In genomic region chr1:10735603-10736305, GRCh38 we compare ENCODE assay signal across 21 cellular contexts.
DNase-seq lines count a peak whose midpoint lies in the region; ATAC-seq and TF ChIP-seq lines count a peak whose summit lies in the region.
"Had no signal": no experiment of that assay in that cellular context is flagged by ENCODE, and none has a peak within 500 bp of the region (broad histone marks: within the 10 kb centered on the region; RNA-seq: fewer than 3 reads in every experiment).

No MANE protein-coding gene starts in this region.

- TF ChIP-seq CTCF in GM20000 (IDR thresholded peaks at IDR 0.05; ENCODE audit: extremely low read depth, missing control alignments) (no peak), VCaP (conservative IDR thresholded peaks at IDR 0.05) (no peak), mucosa of descending colon (IDR thresholded peaks at IDR 0.05) (no peak), esophagus squamous epithelium (IDR thresholded peaks at IDR 0.05) (no peak)

- H2AFZ ChIP-seq in neuron (ENCODE audit: low read depth, low read length), result no peak overlapping the region

- H3K9me3 Mint-ChIP-seq in activated T-helper 1 cell treated with anti-CD3 and anti-CD28 coated beads, Interleukin-12 subunit alpha, Interleukin-12 subunit beta, Interleukin-2, Interleukin-4 antibody, amounts not matched to agents 30 ng/mL and 10 ng/mL and 1 ng/mL, durations not matched to agents 14 hours and 24 hours and 36 hours, result no peaks in the 10 kb centered on the region
- H3K9me3 Mint-ChIP-seq: CD4-positive, CD25-positive, alpha-beta regulatory T cell; central memory CD8-positive, alpha-beta T cell; mesothelial cell of epicardium had no signal

- peak; percentile 32 for DNase-seq in GM20000 (ENCODE audit: low spot score)
- DNase-seq in left cardiac atrium, result no peak
- DNase-seq in dermis blood vessel endothelial cell, result no peak
- DNase-seq in activated T-helper 1 cell treated with anti-CD3 and anti-CD28 coated beads, Interleukin-12 subunit alpha, Interleukin-12 subunit beta, Interleukin-2, Interleukin-4 antibody, amounts not matched to agents 30 ng/mL and 10 ng/mL and 1 ng/mL, durations not matched to agents 14 hours and 24 hours and 36 hours (ENCODE audit: low spot score), result no peak
- no peak for DNase-seq in mucosa of descending colon
- DNase-seq in esophagus squamous epithelium (lab: John Stamatoyannopoulos, UW), result no peak
- DNase-seq: activated CD4-positive, CD25-positive, alpha-beta regulatory T cell treated with anti-CD3 and anti-CD28 coated beads, Interleukin-2, amount 50 U/mL, for 72 hours; activated CD8-positive, alpha-beta T cell treated with anti-CD3 and anti-CD28 coated beads, Interleukin-2, amount 10 ng/mL, durations not matched to agents 7 days and 5 days; CD4-positive, CD25-positive, alpha-beta regulatory T cell; GF-D8; IMR-90; left colon; OCI-M1; stimulated activated CD4-positive, alpha-beta T cell treated with anti-CD3 and anti-CD28 coated beads, Interleukin-2, amount 100 ng/mL, for 48 hours; stimulated activated naive B cell treated with anti-CD40 and anti-IgM and Interleukin-4, amounts not matched to agents 10 μg/mL and 1 μg/mL and 100 μg/mL, for 72 hours had no signal

- H3K27ac ChIP-seq in VCaP (peak overlapping the region; percentile 87), esophagus squamous epithelium (no peak overlapping the region)

- ATAC-seq in left cardiac atrium, result peak; percentile 27 to 39
- no peak for ATAC-seq in mucosa of descending colon
- ATAC-seq: activated CD8-positive, alpha-beta T cell treated with anti-CD3 and anti-CD28 coated beads, Interleukin-2, amount 10 ng/mL, durations not matched to agents 7 days and 5 days; stimulated activated naive B cell treated with anti-CD40 and anti-IgM and Interleukin-4, amounts not matched to agents 10 μg/mL and 1 μg/mL and 100 μg/mL, for 72 hours had no signal

- H3K27ac Mint-ChIP-seq in activated T-helper 1 cell treated with anti-CD3 and anti-CD28 coated beads, Interleukin-12 subunit alpha, Interleukin-12 subunit beta, Interleukin-2, Interleukin-4 antibody, amounts not matched to agents 30 ng/mL and 10 ng/mL and 1 ng/mL, durations not matched to agents 14 hours and 24 hours and 36 hours, result no peak overlapping the region
- H3K27ac Mint-ChIP-seq: activated CD8-positive, alpha-beta T cell treated with anti-CD3 and anti-CD28 coated beads, Interleukin-2, amount 10 ng/mL, durations not matched to agents 7 days and 5 days; CD4-positive, CD25-positive, alpha-beta regulatory T cell; mesothelial cell of epicardium; stimulated activated naive B cell treated with anti-CD40 and anti-IgM and Interleukin-4, amounts not matched to agents 10 μg/mL and 1 μg/mL and 100 μg/mL, for 72 hours had no signal

- H3K27me3 Mint-ChIP-seq in activated T-helper 1 cell treated with anti-CD3 and anti-CD28 coated beads, Interleukin-12 subunit alpha, Interleukin-12 subunit beta, Interleukin-2, Interleukin-4 antibody, amounts not matched to agents 30 ng/mL and 10 ng/mL and 1 ng/mL, durations not matched to agents 14 hours and 24 hours and 36 hours (ENCODE audit: insufficient read depth), result peaks cover 13% of the 10 kb centered on the region

- WGBS in esophagus squamous epithelium, 2 donors, result 88 to 100% methylated on average over 1 to 4 of the region's 10 CpGs

- no peaks in the 10 kb centered on the region for H3K36me3 Mint-ChIP-seq in activated T-helper 1 cell treated with anti-CD3 and anti-CD28 coated beads, Interleukin-12 subunit alpha, Interleukin-12 subunit beta, Interleukin-2, Interleukin-4 antibody, amounts not matched to agents 30 ng/mL and 10 ng/mL and 1 ng/mL, durations not matched to agents 14 hours and 24 hours and 36 hours (ENCODE audit: low read depth)
- H3K36me3 Mint-ChIP-seq: CD4-positive, CD25-positive, alpha-beta regulatory T cell had no signal

- peaks cover 39% of the 10 kb centered on the region for H3K4me1 ChIP-seq in neuron (ENCODE audit: insufficient read depth, low read length)
- H3K4me1 ChIP-seq in mucosa of descending colon (ENCODE audit: low read depth), result peaks cover 35% of the 10 kb centered on the region
- H3K4me1 ChIP-seq in esophagus squamous epithelium, result peaks cover 17 to 51% (median 25%) of the 10 kb centered on the region in 3 donors

- intact Hi-C loops in left cardiac atrium (cut with DNase I), result loop anchor here in 1 of 2 donors (10.0 kb wide), 1 partner anchor 59 kb away; the partner anchor contains the start of gene CASZ1
- intact Hi-C loops in activated T-helper 1 cell treated with anti-CD3 and anti-CD28 coated beads, Interleukin-12 subunit alpha, Interleukin-12 subunit beta, Interleukin-2, Interleukin-4 antibody, amounts not matched to agents 30 ng/mL and 10 ng/mL and 1 ng/mL, durations not matched to agents 14 hours and 24 hours and 36 hours (cut with micrococcal nuclease), result no loop called here
- intact Hi-C loops in mucosa of descending colon (cut with DNase I, micrococcal nuclease), result no loop called here
- intact Hi-C loops in esophagus squamous epithelium (cut with DNase I), result no loop called here

- no peaks in the 10 kb centered on the region for H3K9me3 ChIP-seq in neuron (ENCODE audit: low read length)
- no peaks in the 10 kb centered on the region for H3K9me3 ChIP-seq in mucosa of descending colon
- no peaks in the 10 kb centered on the region for H3K9me3 ChIP-seq in esophagus squamous epithelium
- H3K9me3 ChIP-seq: HAP-1 had no signal

- no peak for TF ChIP-seq POLR2A in esophagus squamous epithelium (IDR thresholded peaks at IDR 0.05)

- H3K27me3 ChIP-seq in neuron (ENCODE audit: insufficient read depth, low read length), result no peaks in the 10 kb centered on the region
- H3K27me3 ChIP-seq in esophagus squamous epithelium, result no peaks in the 10 kb centered on the region

- no peaks in the 10 kb centered on the region for H3K36me3 ChIP-seq in neuron (ENCODE audit: insufficient read depth, low read length)
- H3K36me3 ChIP-seq in mucosa of descending colon (ENCODE audit: low read depth), result no peaks in the 10 kb centered on the region
- peaks cover 0 to 7% (median 0%) of the 10 kb centered on the region in 3 donors for H3K36me3 ChIP-seq in esophagus squamous epithelium
- H3K36me3 ChIP-seq: HAP-1 had no signal

- no peak overlapping the region for H3K4me3 Mint-ChIP-seq in activated T-helper 1 cell treated with anti-CD3 and anti-CD28 coated beads, Interleukin-12 subunit alpha, Interleukin-12 subunit beta, Interleukin-2, Interleukin-4 antibody, amounts not matched to agents 30 ng/mL and 10 ng/mL and 1 ng/mL, durations not matched to agents 14 hours and 24 hours and 36 hours
- H3K4me3 Mint-ChIP-seq: activated CD8-positive, alpha-beta T cell treated with anti-CD3 and anti-CD28 coated beads, Interleukin-2, amount 10 ng/mL, durations not matched to agents 7 days and 5 days; CD4-positive, CD25-positive, alpha-beta regulatory T cell; central memory CD8-positive, alpha-beta T cell; mesothelial cell of epicardium; stimulated activated naive B cell treated with anti-CD40 and anti-IgM and Interleukin-4, amounts not matched to agents 10 μg/mL and 1 μg/mL and 100 μg/mL, for 72 hours had no signal

- H3K4me1 Mint-ChIP-seq in activated T-helper 1 cell treated with anti-CD3 and anti-CD28 coated beads, Interleukin-12 subunit alpha, Interleukin-12 subunit beta, Interleukin-2, Interleukin-4 antibody, amounts not matched to agents 30 ng/mL and 10 ng/mL and 1 ng/mL, durations not matched to agents 14 hours and 24 hours and 36 hours (ENCODE audit: low read depth), result peaks cover 6% of the 10 kb centered on the region
- H3K4me1 Mint-ChIP-seq: CD4-positive, CD25-positive, alpha-beta regulatory T cell; central memory CD8-positive, alpha-beta T cell; mesothelial cell of epicardium had no signal

- H3K4me3 ChIP-seq in neuron (ENCODE audit: low read length) (peak overlapping the region; percentile 17), mucosa of descending colon (no peak overlapping the region), esophagus squamous epithelium (no peak overlapping the region)
- H3K4me3 ChIP-seq: HAP-1, smooth muscle cell had no signal
